9 cellular contexts compared by ENCODE assay signal in the genomic region with DNA sequence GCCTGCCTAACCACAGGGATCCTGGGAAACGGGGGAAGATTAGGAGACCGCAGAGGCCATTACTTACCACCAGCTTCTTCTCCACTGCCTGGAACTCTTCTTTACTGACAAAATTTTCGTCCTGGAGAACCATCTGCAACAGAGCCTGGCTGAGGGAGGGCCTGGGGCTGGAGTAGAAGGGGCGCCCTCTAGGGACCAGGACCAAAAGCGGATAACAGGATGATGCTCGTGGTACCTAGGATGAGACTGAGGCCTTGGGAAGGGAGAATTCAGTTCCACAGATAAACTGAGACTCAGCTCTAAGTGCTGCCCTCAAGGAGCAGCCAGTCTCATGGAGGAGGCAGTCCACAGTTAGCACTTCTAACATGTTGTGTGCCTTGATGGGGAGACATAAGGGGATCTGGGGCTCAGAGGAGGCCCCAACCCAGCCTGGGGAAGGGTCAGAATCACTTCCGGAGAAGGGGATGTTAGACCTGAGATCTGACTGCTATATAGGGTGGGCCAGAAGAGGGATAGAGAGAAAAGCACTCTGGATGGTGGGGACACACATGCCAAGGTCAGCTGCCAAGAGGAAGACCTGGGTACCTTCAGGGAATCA. TPM values are rescaled to one million over a fixed set of nuclear protein-coding genes. Genes with fewer than 3 reads are reported as not detected.
DNase-seq lines count a peak whose midpoint lies in the region; ATAC-seq, FAIRE-seq and TF ChIP-seq lines count a peak whose summit lies in the region.
"Had no signal": no experiment of that assay in that cellular context is flagged by ENCODE, and none has a peak within 500 bp of the region (broad histone marks: within the 10 kb centered on the region; RNA-seq: fewer than 3 reads in every experiment).

No MANE protein-coding gene starts in this region.

- peak; percentile 47 for TF ChIP-seq CTCF in bronchial epithelial cell (IDR thresholded peaks at IDR 0.05; ENCODE audit: insufficient read depth, low read length, severe bottlenecking)
- TF ChIP-seq CTCF in neural cell (IDR thresholded peaks at IDR 0.05; ENCODE audit: poor library complexity, severe bottlenecking): peak; percentile 22

- no peak for TF ChIP-seq EP300 in neural cell (conservative IDR thresholded peaks at IDR 0.05; ENCODE audit: poor library complexity, severe bottlenecking)

- no peaks in the 10 kb centered on the region for H3K9me3 ChIP-seq in neural cell (ENCODE audit: low read length)

- no peaks in the 10 kb centered on the region for H3K27me3 ChIP-seq in bronchial epithelial cell (ENCODE audit: control insufficient read depth, insufficient read depth, low read length)
- H3K27me3 ChIP-seq in neural cell (ENCODE audit: insufficient read depth, low read depth, low read length): no peaks in the 10 kb centered on the region

- H3K27ac Mint-ChIP-seq in T-helper 2 cell treated with Interferon-gamma antibody and Interleukin-4, amounts not matched to agents 5 μg/mL and 100 μg/mL, for 36 hours: peak overlapping the region; percentile 100

- H3F3A ChIP-seq in neural cell (ENCODE audit: insufficient read depth, low read length, poor library complexity, severe bottlenecking): no peaks in the 10 kb centered on the region

- H3K79me2 ChIP-seq in neural cell (replicated peaks; ENCODE audit: insufficient read depth, low read length): no peaks in the 10 kb centered on the region

- no peaks in the 10 kb centered on the region for H4K20me1 ChIP-seq in neural cell (ENCODE audit: insufficient read depth)

- peaks cover 36% of the 10 kb centered on the region for H3K4me1 Mint-ChIP-seq in T-helper 2 cell treated with Interferon-gamma antibody and Interleukin-4, amounts not matched to agents 5 μg/mL and 100 μg/mL, for 36 hours (ENCODE audit: low read depth)

- H3K9me3 Mint-ChIP-seq in T-helper 2 cell treated with Interferon-gamma antibody and Interleukin-4, amounts not matched to agents 5 μg/mL and 100 μg/mL, for 36 hours: no peaks in the 10 kb centered on the region

- H3K4me3 Mint-ChIP-seq in T-helper 2 cell treated with Interferon-gamma antibody and Interleukin-4, amounts not matched to agents 5 μg/mL and 100 μg/mL, for 36 hours: peak overlapping the region; percentile 98

- H3K36me3 ChIP-seq in bronchial epithelial cell (ENCODE audit: control insufficient read depth, insufficient read depth, low read length): no peaks in the 10 kb centered on the region
- H3K36me3 ChIP-seq in neural cell (ENCODE audit: insufficient read depth, low read length): no peaks in the 10 kb centered on the region

- peaks cover 10% of the 10 kb centered on the region for H3K36me3 Mint-ChIP-seq in T-helper 2 cell treated with Interferon-gamma antibody and Interleukin-4, amounts not matched to agents 5 μg/mL and 100 μg/mL, for 36 hours (ENCODE audit: low read depth)

- H3K27ac ChIP-seq in neural cell (ENCODE audit: low read length): no peak overlapping the region

- H2AFZ ChIP-seq in neural cell (ENCODE audit: low read depth, low read length): no peak overlapping the region

- no peak for ATAC-seq in GM18517 (IDR thresholded peaks at IDR 0.05; ENCODE audit: unreplicated experiment)

- DNase-seq in T-helper 2 cell treated with Interferon-gamma antibody and Interleukin-4, amounts not matched to agents 5 μg/mL and 100 μg/mL, for 36 hours (ENCODE audit: low spot score): no peak
- no peak for DNase-seq in T-helper 2 cell
- DNase-seq in NCI-H69 (lab: John Stamatoyannopoulos, UW): peak; percentile 62
- DNase-seq in bronchial epithelial cell (ENCODE audit: low read depth): no peak
- DNase-seq in NCI-H526 treated with DMSO at 0.1 percent for 48 hours (lab: John Stamatoyannopoulos, UW): no peak
- no peak for DNase-seq in dedifferentiated amniotic fluid mesenchymal stem cell (ENCODE audit: extremely low spot score)

- no peak overlapping the region for H3K4me3 ChIP-seq in bronchial epithelial cell (ENCODE audit: low read depth, low read length)
- H3K4me3 ChIP-seq in neural cell (ENCODE audit: low read length): no peak overlapping the region

- no peak overlapping the region for H3K9ac ChIP-seq in neural cell (ENCODE audit: low read length)

- FAIRE-seq in bronchial epithelial cell (lab: Jason Lieb, UNC): no peak

- H3K27me3 Mint-ChIP-seq in T-helper 2 cell treated with Interferon-gamma antibody and Interleukin-4, amounts not matched to agents 5 μg/mL and 100 μg/mL, for 36 hours (ENCODE audit: low read depth): no peaks in the 10 kb centered on the region

- no peaks in the 10 kb centered on the region for H3K9me2 ChIP-seq in neural cell (ENCODE audit: insufficient read depth, low read length)

- no peak overlapping the region for H3K4me2 ChIP-seq in neural cell (ENCODE audit: low read length)

- TF ChIP-seq RAD21 in neural cell (conservative IDR thresholded peaks at IDR 0.05): no peak

TF ChIP-seq in neural cell, 6 proteins besides CTCF, POLR2A, EP300 and RAD21:
- TF ChIP-seq TAF1 (IDR thresholded peaks at IDR 0.05; ENCODE audit: low read depth): no peak
- TF ChIP-seq SMC3 (conservative IDR thresholded peaks at IDR 0.05; ENCODE audit: poor library complexity): no peak
- no peak for TF ChIP-seq POLR2AphosphoS5 (IDR thresholded peaks at IDR 0.05)
- TF ChIP-seq, protein P1, sequence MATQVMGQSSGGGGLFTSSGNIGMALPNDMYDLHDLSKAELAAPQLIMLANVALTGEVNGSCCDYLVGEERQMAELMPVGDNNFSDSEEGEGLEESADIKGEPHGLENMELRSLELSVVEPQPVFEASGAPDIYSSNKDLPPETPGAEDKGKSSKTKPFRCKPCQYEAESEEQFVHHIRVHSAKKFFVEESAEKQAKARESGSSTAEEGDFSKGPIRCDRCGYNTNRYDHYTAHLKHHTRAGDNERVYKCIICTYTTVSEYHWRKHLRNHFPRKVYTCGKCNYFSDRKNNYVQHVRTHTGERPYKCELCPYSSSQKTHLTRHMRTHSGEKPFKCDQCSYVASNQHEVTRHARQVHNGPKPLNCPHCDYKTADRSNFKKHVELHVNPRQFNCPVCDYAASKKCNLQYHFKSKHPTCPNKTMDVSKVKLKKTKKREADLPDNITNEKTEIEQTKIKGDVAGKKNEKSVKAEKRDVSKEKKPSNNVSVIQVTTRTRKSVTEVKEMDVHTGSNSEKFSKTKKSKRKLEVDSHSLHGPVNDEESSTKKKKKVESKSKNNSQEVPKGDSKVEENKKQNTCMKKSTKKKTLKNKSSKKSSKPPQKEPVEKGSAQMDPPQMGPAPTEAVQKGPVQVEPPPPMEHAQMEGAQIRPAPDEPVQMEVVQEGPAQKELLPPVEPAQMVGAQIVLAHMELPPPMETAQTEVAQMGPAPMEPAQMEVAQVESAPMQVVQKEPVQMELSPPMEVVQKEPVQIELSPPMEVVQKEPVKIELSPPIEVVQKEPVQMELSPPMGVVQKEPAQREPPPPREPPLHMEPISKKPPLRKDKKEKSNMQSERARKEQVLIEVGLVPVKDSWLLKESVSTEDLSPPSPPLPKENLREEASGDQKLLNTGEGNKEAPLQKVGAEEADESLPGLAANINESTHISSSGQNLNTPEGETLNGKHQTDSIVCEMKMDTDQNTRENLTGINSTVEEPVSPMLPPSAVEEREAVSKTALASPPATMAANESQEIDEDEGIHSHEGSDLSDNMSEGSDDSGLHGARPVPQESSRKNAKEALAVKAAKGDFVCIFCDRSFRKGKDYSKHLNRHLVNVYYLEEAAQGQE (IDR thresholded peaks at IDR 0.05; ENCODE audit: borderline replicate concordance): no peak
- no peak for TF ChIP-seq EZH2 (IDR thresholded peaks at IDR 0.05; ENCODE audit: borderline replicate concordance, insufficient read depth, low read length, poor library complexity, severe bottlenecking)
- TF ChIP-seq MXI1 (conservative IDR thresholded peaks at IDR 0.05; ENCODE audit: poor library complexity, severe bottlenecking): no peak

RNA-seq across cellular contexts. Expression of a gene that starts 1.2 kb away (rescaled TPM):
- total RNA-seq in bronchial epithelial cell: 6.1 and 7.3 TPM in 2 replicates
- polyA plus RNA-seq in neural cell: 2.3 and 6.7 TPM in 2 replicates
- polyA minus RNA-seq in neural cell: 4.4 and 11.2 TPM in 2 replicates

RNA-seq across cellular contexts. Expression of a gene that starts 7.8 kb away (rescaled TPM):
- 0.51 and 0.53 TPM in 2 replicates for total RNA-seq in bronchial epithelial cell
- polyA plus RNA-seq in neural cell: 0.74 and 1.2 TPM in 2 replicates
- 1.2 and 1.3 TPM in 2 replicates for polyA minus RNA-seq in neural cell

RNA-seq across cellular contexts. Expression of a gene that starts 12.9 kb away (rescaled TPM):
- total RNA-seq in bronchial epithelial cell: 0.13 TPM in 1 of 2 replicates, not detected in the other
- polyA plus RNA-seq in neural cell: not detected in 2 replicates
- polyA minus RNA-seq in neural cell: 0.24 and 0.58 TPM in 2 replicates

RNA-seq across cellular contexts. Expression of a gene that starts 19.6 kb away (rescaled TPM):
- total RNA-seq in bronchial epithelial cell: not detected in 2 replicates
- polyA plus RNA-seq in neural cell: not detected in 2 replicates
- polyA minus RNA-seq in neural cell: not detected in 2 replicates
- total RNA-seq: aorta had no signal

RNA-seq across cellular contexts. Expression of a gene that starts 36.7 kb away (rescaled TPM):
- 1.2 and 1.6 TPM in 2 replicates for total RNA-seq in bronchial epithelial cell
- 40.2 and 44.4 TPM in 2 replicates for polyA plus RNA-seq in neural cell
- polyA minus RNA-seq in neural cell: 72.6 and 90.3 TPM in 2 replicates
